Comparison of ENCODE assay signal across 1 cellular context in the genomic region with DNA sequence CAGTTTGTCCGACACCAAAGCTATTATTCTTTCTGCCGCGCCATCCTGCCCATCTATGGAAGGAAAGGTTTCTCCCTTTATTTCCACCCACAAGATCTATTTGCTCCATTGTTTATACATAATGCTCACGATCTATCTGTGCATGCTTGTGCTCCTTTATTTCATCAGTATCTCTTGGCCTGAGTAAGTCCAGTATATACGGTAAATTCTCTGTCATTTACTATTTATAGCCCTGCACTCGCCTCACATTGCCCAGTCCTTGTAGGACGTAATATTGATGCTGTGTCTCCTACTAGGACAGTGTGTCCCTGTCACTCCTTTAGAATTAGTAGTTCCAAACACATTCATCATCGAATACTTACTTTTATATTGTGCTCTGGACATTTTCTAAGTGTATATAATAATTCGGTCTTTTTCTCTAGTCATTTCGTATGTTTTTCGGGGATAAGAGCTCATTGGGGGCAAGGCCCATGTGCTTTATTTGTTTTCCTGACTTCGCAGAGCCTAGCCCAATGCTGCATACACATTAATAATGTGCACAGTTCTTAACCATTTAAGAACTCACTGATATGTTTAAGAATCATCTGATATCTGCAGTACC.
TF ChIP-seq lines count a peak whose summit lies in the region.

No MANE protein-coding gene starts in this region.

TF ChIP-seq in SK-N-SH treated with all-trans-retinoic acid at 6 μM for 48 hours, 23 proteins besides CTCF, POLR2A, EP300 and RAD21 (continued from another document):
- TF ChIP-seq, protein P1, sequence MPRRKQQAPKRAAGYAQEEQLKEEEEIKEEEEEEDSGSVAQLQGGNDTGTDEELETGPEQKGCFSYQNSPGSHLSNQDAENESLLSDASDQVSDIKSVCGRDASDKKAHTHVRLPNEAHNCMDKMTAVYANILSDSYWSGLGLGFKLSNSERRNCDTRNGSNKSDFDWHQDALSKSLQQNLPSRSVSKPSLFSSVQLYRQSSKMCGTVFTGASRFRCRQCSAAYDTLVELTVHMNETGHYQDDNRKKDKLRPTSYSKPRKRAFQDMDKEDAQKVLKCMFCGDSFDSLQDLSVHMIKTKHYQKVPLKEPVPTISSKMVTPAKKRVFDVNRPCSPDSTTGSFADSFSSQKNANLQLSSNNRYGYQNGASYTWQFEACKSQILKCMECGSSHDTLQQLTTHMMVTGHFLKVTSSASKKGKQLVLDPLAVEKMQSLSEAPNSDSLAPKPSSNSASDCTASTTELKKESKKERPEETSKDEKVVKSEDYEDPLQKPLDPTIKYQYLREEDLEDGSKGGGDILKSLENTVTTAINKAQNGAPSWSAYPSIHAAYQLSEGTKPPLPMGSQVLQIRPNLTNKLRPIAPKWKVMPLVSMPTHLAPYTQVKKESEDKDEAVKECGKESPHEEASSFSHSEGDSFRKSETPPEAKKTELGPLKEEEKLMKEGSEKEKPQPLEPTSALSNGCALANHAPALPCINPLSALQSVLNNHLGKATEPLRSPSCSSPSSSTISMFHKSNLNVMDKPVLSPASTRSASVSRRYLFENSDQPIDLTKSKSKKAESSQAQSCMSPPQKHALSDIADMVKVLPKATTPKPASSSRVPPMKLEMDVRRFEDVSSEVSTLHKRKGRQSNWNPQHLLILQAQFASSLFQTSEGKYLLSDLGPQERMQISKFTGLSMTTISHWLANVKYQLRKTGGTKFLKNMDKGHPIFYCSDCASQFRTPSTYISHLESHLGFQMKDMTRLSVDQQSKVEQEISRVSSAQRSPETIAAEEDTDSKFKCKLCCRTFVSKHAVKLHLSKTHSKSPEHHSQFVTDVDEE (CRISPR knock-in tag; IDR thresholded peaks at IDR 0.05), result no peak
- no peak for TF ChIP-seq SNAI2 (CRISPR knock-in tag; IDR thresholded peaks at IDR 0.05)
- no peak for TF ChIP-seq GLIS3 (CRISPR knock-in tag; IDR thresholded peaks at IDR 0.05)
- TF ChIP-seq ZFP30 (CRISPR knock-in tag; IDR thresholded peaks at IDR 0.05), result no peak
- no peak for TF ChIP-seq ZFP3 (CRISPR knock-in tag; IDR thresholded peaks at IDR 0.05)
- TF ChIP-seq ZNF70 (CRISPR knock-in tag; IDR thresholded peaks at IDR 0.05), result no peak
- no peak for TF ChIP-seq ZNF565 (CRISPR knock-in tag; conservative IDR thresholded peaks at IDR 0.05; ENCODE audit: low read depth)
- no peak for TF ChIP-seq TOX (CRISPR knock-in tag; IDR thresholded peaks at IDR 0.05; ENCODE audit: borderline replicate concordance)
- no peak for TF ChIP-seq OSR1 (CRISPR knock-in tag; IDR thresholded peaks at IDR 0.05)
- TF ChIP-seq, protein P2, sequence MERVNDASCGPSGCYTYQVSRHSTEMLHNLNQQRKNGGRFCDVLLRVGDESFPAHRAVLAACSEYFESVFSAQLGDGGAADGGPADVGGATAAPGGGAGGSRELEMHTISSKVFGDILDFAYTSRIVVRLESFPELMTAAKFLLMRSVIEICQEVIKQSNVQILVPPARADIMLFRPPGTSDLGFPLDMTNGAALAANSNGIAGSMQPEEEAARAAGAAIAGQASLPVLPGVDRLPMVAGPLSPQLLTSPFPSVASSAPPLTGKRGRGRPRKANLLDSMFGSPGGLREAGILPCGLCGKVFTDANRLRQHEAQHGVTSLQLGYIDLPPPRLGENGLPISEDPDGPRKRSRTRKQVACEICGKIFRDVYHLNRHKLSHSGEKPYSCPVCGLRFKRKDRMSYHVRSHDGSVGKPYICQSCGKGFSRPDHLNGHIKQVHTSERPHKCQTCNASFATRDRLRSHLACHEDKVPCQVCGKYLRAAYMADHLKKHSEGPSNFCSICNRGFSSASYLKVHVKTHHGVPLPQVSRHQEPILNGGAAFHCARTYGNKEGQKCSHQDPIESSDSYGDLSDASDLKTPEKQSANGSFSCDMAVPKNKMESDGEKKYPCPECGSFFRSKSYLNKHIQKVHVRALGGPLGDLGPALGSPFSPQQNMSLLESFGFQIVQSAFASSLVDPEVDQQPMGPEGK (CRISPR knock-in tag; IDR thresholded peaks at IDR 0.05; ENCODE audit: borderline replicate concordance), result no peak
